ENCODE assay signal across 8 cellular contexts in genomic region chr1:221994274-221994698, GRCh38.
DNase-seq lines count a peak whose midpoint lies in the region; ATAC-seq and TF ChIP-seq lines count a peak whose summit lies in the region.

No MANE protein-coding gene starts in this region.

- intact Hi-C loops in activated CD4-positive, alpha-beta T cell treated with anti-CD3 and anti-CD28 coated beads, Interleukin-2, amount 10 ng/mL, durations not matched to agents 24 days and 14 days (cut with micrococcal nuclease), result loop anchor here (1.0 to 10.0 kb wide), 7 partner anchors 33 to 549 kb away; no protein-coding TSS in a partner anchor
- intact Hi-C loops in testis (cut with DNase I; ENCODE audit: low total_unique reads), result no loop called here
- intact Hi-C loops in right cardiac atrium (cut with DNase I), result no loop called here

- H3K27me3 ChIP-seq in testis (no peaks in the 10 kb centered on the region), right cardiac atrium (ENCODE audit: control insufficient read depth, insufficient read depth) (no peaks in the 10 kb centered on the region)

- H3K27me3 Mint-ChIP-seq in activated CD4-positive, alpha-beta T cell treated with anti-CD3 and anti-CD28 coated beads, Interleukin-2, amount 10 ng/mL, durations not matched to agents 24 days and 14 days, result no peaks in the 10 kb centered on the region
- H3K27me3 Mint-ChIP-seq in activated naive CD8-positive, alpha-beta T cell treated with anti-CD3 and anti-CD28 coated beads, Interleukin-2, amount 50 U/mL, for 24 hours, result no peaks in the 10 kb centered on the region
- no peaks in the 10 kb centered on the region for H3K27me3 Mint-ChIP-seq in stimulated activated naive CD8-positive, alpha-beta T cell treated with anti-CD3 and anti-CD28 coated beads, Interleukin-15, Interleukin-2, amounts not matched to agents 100 ng/mL and 50 ng/mL, for 24 hours

- H3K4me1 ChIP-seq in testis (peaks cover 9% of the 10 kb centered on the region), right cardiac atrium (ENCODE audit: control insufficient read depth, insufficient read depth, low read length) (no peaks in the 10 kb centered on the region)

- peaks cover 6% of the 10 kb centered on the region for H3K9me3 Mint-ChIP-seq in activated CD4-positive, alpha-beta T cell treated with anti-CD3 and anti-CD28 coated beads, Interleukin-2, amount 10 ng/mL, durations not matched to agents 24 days and 14 days
- no peaks in the 10 kb centered on the region for H3K9me3 Mint-ChIP-seq in activated naive CD8-positive, alpha-beta T cell treated with anti-CD3 and anti-CD28 coated beads, Interleukin-2, amount 50 U/mL, for 24 hours
- H3K9me3 Mint-ChIP-seq in stimulated activated naive CD8-positive, alpha-beta T cell treated with anti-CD3 and anti-CD28 coated beads, Interleukin-15, Interleukin-2, amounts not matched to agents 100 ng/mL and 50 ng/mL, for 24 hours, result peaks cover 5% of the 10 kb centered on the region

- no peak overlapping the region for H3K27ac ChIP-seq in testis
- no peak overlapping the region for H3K27ac ChIP-seq in right cardiac atrium (ENCODE audit: low read length)

- peak overlapping the region; percentile 23 for H3K4me3 Mint-ChIP-seq in activated CD4-positive, alpha-beta T cell treated with anti-CD3 and anti-CD28 coated beads, Interleukin-2, amount 10 ng/mL, durations not matched to agents 24 days and 14 days
- no peak overlapping the region for H3K4me3 Mint-ChIP-seq in activated naive CD8-positive, alpha-beta T cell treated with anti-CD3 and anti-CD28 coated beads, Interleukin-2, amount 50 U/mL, for 24 hours
- H3K4me3 Mint-ChIP-seq in stimulated activated naive CD8-positive, alpha-beta T cell treated with anti-CD3 and anti-CD28 coated beads, Interleukin-15, Interleukin-2, amounts not matched to agents 100 ng/mL and 50 ng/mL, for 24 hours, result peak overlapping the region; percentile 11

- ATAC-seq in HG03196 (IDR thresholded peaks at IDR 0.05; ENCODE audit: unreplicated experiment) (peak; percentile 53), right cardiac atrium (no peak)
- ATAC-seq in activated naive CD8-positive, alpha-beta T cell treated with anti-CD3 and anti-CD28 coated beads, Interleukin-2, amount 50 U/mL, for 24 hours, result peak; percentile 77

- no peaks in the 10 kb centered on the region for H3K36me3 ChIP-seq in testis (ENCODE audit: low read depth, missing control alignments)

- H3K4me3 ChIP-seq in testis, result no peak overlapping the region
- H3K4me3 ChIP-seq in right cardiac atrium (ENCODE audit: low read length), result no peak overlapping the region

- peak overlapping the region; percentile 92 for H3K27ac Mint-ChIP-seq in activated CD4-positive, alpha-beta T cell treated with anti-CD3 and anti-CD28 coated beads, Interleukin-2, amount 10 ng/mL, durations not matched to agents 24 days and 14 days
- peak overlapping the region; percentile 78 for H3K27ac Mint-ChIP-seq in activated naive CD8-positive, alpha-beta T cell treated with anti-CD3 and anti-CD28 coated beads, Interleukin-2, amount 50 U/mL, for 24 hours
- peak overlapping the region; percentile 96 for H3K27ac Mint-ChIP-seq in stimulated activated naive CD8-positive, alpha-beta T cell treated with anti-CD3 and anti-CD28 coated beads, Interleukin-15, Interleukin-2, amounts not matched to agents 100 ng/mL and 50 ng/mL, for 24 hours

- no peaks in the 10 kb centered on the region for H3K36me3 Mint-ChIP-seq in activated CD4-positive, alpha-beta T cell treated with anti-CD3 and anti-CD28 coated beads, Interleukin-2, amount 10 ng/mL, durations not matched to agents 24 days and 14 days (ENCODE audit: low read depth)
- H3K36me3 Mint-ChIP-seq in activated naive CD8-positive, alpha-beta T cell treated with anti-CD3 and anti-CD28 coated beads, Interleukin-2, amount 50 U/mL, for 24 hours (ENCODE audit: low read depth), result no peaks in the 10 kb centered on the region
- H3K36me3 Mint-ChIP-seq in stimulated activated naive CD8-positive, alpha-beta T cell treated with anti-CD3 and anti-CD28 coated beads, Interleukin-15, Interleukin-2, amounts not matched to agents 100 ng/mL and 50 ng/mL, for 24 hours (ENCODE audit: low read depth), result no peaks in the 10 kb centered on the region

- H3K4me1 Mint-ChIP-seq in activated CD4-positive, alpha-beta T cell treated with anti-CD3 and anti-CD28 coated beads, Interleukin-2, amount 10 ng/mL, durations not matched to agents 24 days and 14 days, result peaks cover 26% of the 10 kb centered on the region
- peaks cover 50% of the 10 kb centered on the region for H3K4me1 Mint-ChIP-seq in activated naive CD8-positive, alpha-beta T cell treated with anti-CD3 and anti-CD28 coated beads, Interleukin-2, amount 50 U/mL, for 24 hours
- H3K4me1 Mint-ChIP-seq in stimulated activated naive CD8-positive, alpha-beta T cell treated with anti-CD3 and anti-CD28 coated beads, Interleukin-15, Interleukin-2, amounts not matched to agents 100 ng/mL and 50 ng/mL, for 24 hours (ENCODE audit: low read depth), result peaks cover 52% of the 10 kb centered on the region

- no peak for TF ChIP-seq POLR2A in testis (IDR thresholded peaks at IDR 0.05)

- DNase-seq in activated CD4-positive, alpha-beta T cell treated with anti-CD3 and anti-CD28 coated beads, Interleukin-2, amount 10 ng/mL, durations not matched to agents 24 days and 14 days, result peak; percentile 65
- no peak for DNase-seq in activated CD4-positive, alpha-beta T cell treated with anti-CD3 and anti-CD28 coated beads for 4 hours
- DNase-seq in activated naive CD8-positive, alpha-beta T cell treated with anti-CD3 and anti-CD28 coated beads, Interleukin-2, amount 50 U/mL, for 24 hours, result peak; percentile 25
- DNase-seq in putamen (ENCODE audit: low spot score) (no peak), testis (no peak), right cardiac atrium (no peak)

- no peak for TF ChIP-seq CTCF in testis (IDR thresholded peaks at IDR 0.05)

- H3K9me3 ChIP-seq in testis, result no peaks in the 10 kb centered on the region
- H3K9me3 ChIP-seq in right cardiac atrium (ENCODE audit: control insufficient read depth, low read length), result no peaks in the 10 kb centered on the region

Comparison
In these comparisons a context has a peak if more than half of its experiments do, and no peak if none do; other contexts are left out.
1. DNase-seq: peak in activated CD4-positive, alpha-beta T cell treated with anti-CD3 and anti-CD28 coated beads, Interleukin-2, amount 10 ng/mL, durations not matched to agents 24 days and 14 days (single experiment) and activated naive CD8-positive, alpha-beta T cell treated with anti-CD3 and anti-CD28 coated beads, Interleukin-2, amount 50 U/mL, for 24 hours (single experiment); none in activated CD4-positive, alpha-beta T cell treated with anti-CD3 and anti-CD28 coated beads for 4 hours (0 of 2), putamen (single experiment), testis (single experiment) and right cardiac atrium (0 of 3).
2. ATAC-seq: peak in HG03196 (single experiment) and activated naive CD8-positive, alpha-beta T cell treated with anti-CD3 and anti-CD28 coated beads, Interleukin-2, amount 50 U/mL, for 24 hours (single experiment); none in right cardiac atrium (0 of 2).
3. Peak in every context shown above with its lines, with median percentiles within 50 percentile points of each other: H3K27ac Mint-ChIP-seq.